Comparison of ENCODE assay signal across 9 cellular contexts in genomic region chr16:48526058-48526957, GRCh38.
DNase-seq lines count a peak whose midpoint lies in the region; ATAC-seq and TF ChIP-seq lines count a peak whose summit lies in the region.
"Had no signal": no experiment of that assay in that cellular context is flagged by ENCODE, and none has a peak within 500 bp of the region (broad histone marks: within the 10 kb centered on the region; RNA-seq: fewer than 3 reads in every experiment).

No MANE protein-coding gene starts in this region.

- H3K36me3 ChIP-seq in OCI-LY3 (replicated peaks; ENCODE audit: low read depth, low read length): no peaks in the 10 kb centered on the region
- no peaks in the 10 kb centered on the region for H3K36me3 ChIP-seq in naive thymus-derived CD4-positive, alpha-beta T cell (ENCODE audit: control insufficient read depth in 2 of 3, insufficient read depth in 3 of 3, low read length in 3 of 3)

- H3K36me3 Mint-ChIP-seq in naive thymus-derived CD4-positive, alpha-beta T cell: no peaks in the 10 kb centered on the region

- H2AFZ ChIP-seq in OCI-LY3 (ENCODE audit: low read depth, low read length): peak overlapping the region; percentile 67; the same call in 1 of the 2 replicates

- H3K27me3 Mint-ChIP-seq in naive thymus-derived CD4-positive, alpha-beta T cell: no peaks in the 10 kb centered on the region

- peak; percentile 33 for DNase-seq in DMS 273 (lab: John Stamatoyannopoulos, UW; ENCODE audit: unreplicated experiment)
- DNase-seq in DMS 273 treated with DMSO at 0.1 percent for 48 hours (lab: John Stamatoyannopoulos, UW): no peak
- DNase-seq in epithelial cell of proximal tubule (ENCODE audit: low read depth): peak; percentile 20
- peak; percentile 44 for DNase-seq in stimulated activated CD8-positive, alpha-beta memory T cell treated with anti-CD3 and anti-CD28 coated beads, Interleukin-4, amount 100 ng/mL, for 48 hours
- DNase-seq in naive thymus-derived CD4-positive, alpha-beta T cell: no peak
- no peak for DNase-seq in GF-D8 (lab: John Stamatoyannopoulos, UW)

- H3K4me1 Mint-ChIP-seq in naive thymus-derived CD4-positive, alpha-beta T cell: peaks cover 0 to 6% (median 0%) of the 10 kb centered on the region in 7 donors

- no peaks in the 10 kb centered on the region for H4K20me1 ChIP-seq in OCI-LY3 (ENCODE audit: insufficient read depth, low read length)

- H3K4me3 ChIP-seq in OCI-LY3 (ENCODE audit: low read length): no peak overlapping the region
- H3K4me3 ChIP-seq in epithelial cell of proximal tubule (ENCODE audit: low read depth, low read length): no peak overlapping the region
- H3K4me3 ChIP-seq in naive thymus-derived CD4-positive, alpha-beta T cell (ENCODE audit: low read length): no peak overlapping the region
- H3K4me3 ChIP-seq: lung had no signal

- TF ChIP-seq CTCF in OCI-LY3 (IDR thresholded peaks at IDR 0.05; ENCODE audit: low read depth, low read length) (peak; percentile 75), epithelial cell of proximal tubule (conservative IDR thresholded peaks at IDR 0.05; ENCODE audit: low read depth, low read length) (peak; percentile 75)

- H3K27me3 ChIP-seq in OCI-LY3 (ENCODE audit: low read depth, low read length): no peaks in the 10 kb centered on the region
- H3K27me3 ChIP-seq in naive thymus-derived CD4-positive, alpha-beta T cell (ENCODE audit: control insufficient read depth in 2 of 2, insufficient read depth in 2 of 2, low read length in 2 of 2): no peaks in the 10 kb centered on the region

- CTCF ChIA-PET in naive thymus-derived CD4-positive, alpha-beta T cell (lab: Charles Lee): interaction anchor here (0.9 to 2.3 kb wide), 2 partner anchors 97 to 104 kb away, joined by 3 to 5 read pairs; no protein-coding TSS in a partner anchor

- intact Hi-C loops in naive thymus-derived CD4-positive, alpha-beta T cell (cut with micrococcal nuclease): loop anchor here (1.0 to 5.0 kb wide), 2 partner anchors 173 to 174 kb away; no protein-coding TSS in a partner anchor

- H3K9ac ChIP-seq in OCI-LY3 (ENCODE audit: low read length): no peak overlapping the region

- no peaks in the 10 kb centered on the region for H3K79me2 ChIP-seq in OCI-LY3 (ENCODE audit: low read length)

- no peak overlapping the region for H3K27ac ChIP-seq in OCI-LY3 (ENCODE audit: low read length)
- no peak overlapping the region for H3K27ac ChIP-seq in naive thymus-derived CD4-positive, alpha-beta T cell (ENCODE audit: low read depth, low read length)

- POLR2A ChIA-PET in naive thymus-derived CD4-positive, alpha-beta T cell (lab: Charles Lee): no interaction called here

- no peak overlapping the region for H3K4me3 Mint-ChIP-seq in naive thymus-derived CD4-positive, alpha-beta T cell

- no peak overlapping the region for H3K27ac Mint-ChIP-seq in naive thymus-derived CD4-positive, alpha-beta T cell

- no peak overlapping the region for H3K4me2 ChIP-seq in OCI-LY3 (ENCODE audit: low read length)

- H3K4me1 ChIP-seq in OCI-LY3 (ENCODE audit: low read length): no peaks in the 10 kb centered on the region
- H3K4me1 ChIP-seq in naive thymus-derived CD4-positive, alpha-beta T cell (ENCODE audit: control insufficient read depth in 2 of 2, insufficient read depth in 2 of 2, low read length in 2 of 2): no peaks in the 10 kb centered on the region

- H3K9me3 ChIP-seq in OCI-LY3 (ENCODE audit: insufficient read depth, low read length): no peaks in the 10 kb centered on the region
- H3K9me3 ChIP-seq in naive thymus-derived CD4-positive, alpha-beta T cell (ENCODE audit: control insufficient read depth in 2 of 3, low read length in 3 of 3): no peaks in the 10 kb centered on the region

- peaks cover 0 to 6% (median 0%) of the 10 kb centered on the region in 11 donors for H3K9me3 Mint-ChIP-seq in naive thymus-derived CD4-positive, alpha-beta T cell

- peak; percentile 49 for ATAC-seq in HG02623 (IDR thresholded peaks at IDR 0.05; ENCODE audit: unreplicated experiment)
- no peak for ATAC-seq in naive thymus-derived CD4-positive, alpha-beta T cell

Comparison
In these comparisons a context has a peak if more than half of its experiments do, and no peak if none do; other contexts are left out.
1. DNase-seq: peak in DMS 273 (single experiment), epithelial cell of proximal tubule (single experiment) and stimulated activated CD8-positive, alpha-beta memory T cell treated with anti-CD3 and anti-CD28 coated beads, Interleukin-4, amount 100 ng/mL, for 48 hours (single experiment); none in DMS 273 treated with DMSO at 0.1 percent for 48 hours (single experiment), naive thymus-derived CD4-positive, alpha-beta T cell (0 of 9) and GF-D8 (single experiment).